Comparison of ENCODE assay signal across 19 cellular contexts in genomic region chr16:49461517-49461951, GRCh38.
DNase-seq lines count a peak whose midpoint lies in the region; ATAC-seq and TF ChIP-seq lines count a peak whose summit lies in the region.
"Had no signal": no experiment of that assay in that cellular context is flagged by ENCODE, and none has a peak within 500 bp of the region (broad histone marks: within the 10 kb centered on the region; RNA-seq: fewer than 3 reads in every experiment).

No MANE protein-coding gene starts in this region.

- CTCF ChIA-PET in activated CD4-positive, alpha-beta T cell treated with anti-CD3 and anti-CD28 coated beads for 36 hours (lab: Charles Lee) = no interaction called here

- H3K27me3 ChIP-seq in H7 (ENCODE audit: control insufficient read depth, insufficient read depth, low read length) = peaks cover 11% of the 10 kb centered on the region
- peaks cover 0 to 32% (median 3%) of the 10 kb centered on the region in 4 donors for H3K27me3 ChIP-seq in esophagus muscularis mucosa
- peaks cover 37 to 44% of the 10 kb centered on the region in 2 experiments for H3K27me3 ChIP-seq in mesenchymal stem cell (ENCODE audit: control insufficient read depth in 1 of 2, insufficient read depth in 1 of 2, low read length in 2 of 2)

- no peak overlapping the region for H2BK15ac ChIP-seq in mesenchymal stem cell (ENCODE audit: low read depth, poor library complexity, severe bottlenecking)

- no peaks in the 10 kb centered on the region for H3K79me1 ChIP-seq in mesenchymal stem cell (replicated peaks; ENCODE audit: low read length, poor library complexity, severe bottlenecking)

- no peak overlapping the region for H2AK5ac ChIP-seq in mesenchymal stem cell (ENCODE audit: low read length, severe bottlenecking)

- no peak overlapping the region for H4K91ac ChIP-seq in mesenchymal stem cell (ENCODE audit: low read length)

- TF ChIP-seq EP300 in esophagus muscularis mucosa (IDR thresholded peaks at IDR 0.05) = no peak

- no peak overlapping the region for H3K4me3 ChIP-seq in H7 (ENCODE audit: insufficient read depth, low read depth, low read length)
- no peak overlapping the region for H3K4me3 ChIP-seq in esophagus muscularis mucosa
- no peak overlapping the region for H3K4me3 ChIP-seq in mesenchymal stem cell (ENCODE audit: insufficient read depth in 1 of 2, low read depth in 1 of 2, low read length in 2 of 2)
- H3K4me3 ChIP-seq: breast epithelium, dorsolateral prefrontal cortex had no signal

- H2AFZ ChIP-seq in mesenchymal stem cell (ENCODE audit: low read depth, low read length) = no peak overlapping the region

- peak overlapping the region; percentile 84 for H3K27ac Mint-ChIP-seq in activated CD4-positive, alpha-beta T cell treated with anti-CD3 and anti-CD28 coated beads for 36 hours
- H3K27ac Mint-ChIP-seq: WTC11 had no signal

- peaks cover 44% of the 10 kb centered on the region for H3K4me1 Mint-ChIP-seq in activated CD4-positive, alpha-beta T cell treated with anti-CD3 and anti-CD28 coated beads for 36 hours

- no peak overlapping the region for H3K4me2 ChIP-seq in mesenchymal stem cell (ENCODE audit: low read length, poor library complexity, severe bottlenecking)

- H2BK120ac ChIP-seq in mesenchymal stem cell (ENCODE audit: low read depth, low read length) = no peak overlapping the region

- no peak for DNase-seq in activated CD4-positive, alpha-beta T cell treated with anti-CD3 and anti-CD28 coated beads for 36 hours
- DNase-seq in activated CD4-positive, alpha-beta T cell treated with anti-CD3 and anti-CD28 coated beads for 4 hours = no peak
- DNase-seq in H7 (peak; percentile 33), esophagus muscularis mucosa (ENCODE audit: extremely low spot score) (peak; percentile 81), putamen (ENCODE audit: low spot score) (no peak), mesenchymal stem cell (no peak)
- DNase-seq in stimulated activated CD8-positive, alpha-beta memory T cell treated with anti-CD3 and anti-CD28 coated beads, Interleukin-4, amount 100 ng/mL, for 48 hours = peak; percentile 14
- DNase-seq: activated T-cell treated with anti-CD3 and anti-CD28 coated beads for 4 hours, DMS153, dorsolateral prefrontal cortex, left ventricle myocardium superior, NCI-H1417 treated with DMSO at 0.1 percent for 48 hours, NCI-H2171, NCI-H774, T-helper 2 cell had no signal

- no peak for ATAC-seq in activated CD4-positive, alpha-beta T cell treated with anti-CD3 and anti-CD28 coated beads for 36 hours
- no peak for ATAC-seq in GM19397 (IDR thresholded peaks at IDR 0.05; ENCODE audit: unreplicated experiment)
- ATAC-seq: esophagus mucosa, left ventricle myocardium superior, WTC11 had no signal

- H3K4me1 ChIP-seq in esophagus muscularis mucosa = peaks cover 0 to 5% (median 0%) of the 10 kb centered on the region in 4 donors
- H3K4me1 ChIP-seq in mesenchymal stem cell (ENCODE audit: control insufficient read depth, insufficient read depth, low read depth, low read length) = peaks cover 2% of the 10 kb centered on the region
- H3K4me1 ChIP-seq: breast epithelium had no signal

- no peaks in the 10 kb centered on the region for H3K9me3 Mint-ChIP-seq in activated CD4-positive, alpha-beta T cell treated with anti-CD3 and anti-CD28 coated beads for 36 hours (ENCODE audit: low read depth)
- H3K9me3 Mint-ChIP-seq: WTC11 had no signal

- no peak overlapping the region for H4K8ac ChIP-seq in mesenchymal stem cell (ENCODE audit: low read length)

- H3K27me3 Mint-ChIP-seq in activated CD4-positive, alpha-beta T cell treated with anti-CD3 and anti-CD28 coated beads for 36 hours = no peaks in the 10 kb centered on the region

- TF ChIP-seq CTCF in esophagus muscularis mucosa (IDR thresholded peaks at IDR 0.05) = no peak

- H3K4me3 Mint-ChIP-seq in activated CD4-positive, alpha-beta T cell treated with anti-CD3 and anti-CD28 coated beads for 36 hours = no peak overlapping the region
- H3K4me3 Mint-ChIP-seq: WTC11 had no signal

- H3K27ac ChIP-seq in esophagus muscularis mucosa (replicated peaks in 1 of 4) (no peak overlapping the region), mesenchymal stem cell (ENCODE audit: low read length, poor library complexity, severe bottlenecking) (no peak overlapping the region)
- H3K27ac ChIP-seq: breast epithelium, dorsolateral prefrontal cortex had no signal

- no peaks in the 10 kb centered on the region for H3K36me3 Mint-ChIP-seq in activated CD4-positive, alpha-beta T cell treated with anti-CD3 and anti-CD28 coated beads for 36 hours (ENCODE audit: low read depth)
- H3K36me3 Mint-ChIP-seq: WTC11 had no signal

- H3K9me3 ChIP-seq in esophagus muscularis mucosa (no peaks in the 10 kb centered on the region), mesenchymal stem cell (ENCODE audit: control insufficient read depth, low read length) (no peaks in the 10 kb centered on the region)
- H3K9me3 ChIP-seq: breast epithelium had no signal

- POLR2A ChIA-PET in activated CD4-positive, alpha-beta T cell treated with anti-CD3 and anti-CD28 coated beads for 36 hours (lab: Charles Lee) = no interaction called here

- H2BK12ac ChIP-seq in mesenchymal stem cell (ENCODE audit: low read length in 2 of 2) = no peak overlapping the region

- no peaks in the 10 kb centered on the region for H3K36me3 ChIP-seq in H7 (replicated peaks; ENCODE audit: control insufficient read depth, insufficient read depth, low read length)
- no peaks in the 10 kb centered on the region for H3K36me3 ChIP-seq in esophagus muscularis mucosa
- no peaks in the 10 kb centered on the region for H3K36me3 ChIP-seq in mesenchymal stem cell (ENCODE audit: control insufficient read depth in 1 of 2, insufficient read depth in 2 of 2, low read depth in 1 of 2, low read length in 2 of 2)
- H3K36me3 ChIP-seq: breast epithelium had no signal

- 90% methylated on average over 7 of the region's 7 CpGs for WGBS in esophagus muscularis mucosa
- WGBS in mesenchymal stem cell = 84% methylated on average over 6 of the region's 7 CpGs

- H2BK5ac ChIP-seq in mesenchymal stem cell (ENCODE audit: low read depth, low read length, poor library complexity, severe bottlenecking) = no peak overlapping the region

- TF ChIP-seq POLR2A in esophagus muscularis mucosa (IDR thresholded peaks at IDR 0.05; ENCODE audit: low read depth) = no peak

- no peak overlapping the region for H3K9ac ChIP-seq in mesenchymal stem cell (ENCODE audit: low read length)

- no peak overlapping the region for H3K4ac ChIP-seq in mesenchymal stem cell (ENCODE audit: low read depth in 1 of 2, low read length in 2 of 2)

- H3K23ac ChIP-seq in mesenchymal stem cell (ENCODE audit: low read length in 2 of 2) = no peak overlapping the region

- intact Hi-C loops in activated CD4-positive, alpha-beta T cell treated with anti-CD3 and anti-CD28 coated beads for 36 hours (cut with DNase I, micrococcal nuclease) = no loop called here
- intact Hi-C loops in esophagus muscularis mucosa (cut with DNase I) = no loop called here

- no peak overlapping the region for H3K18ac ChIP-seq in mesenchymal stem cell (ENCODE audit: low read depth in 1 of 2, low read length in 2 of 2)

- H3K14ac ChIP-seq in mesenchymal stem cell (ENCODE audit: low read length in 2 of 2) = no peak overlapping the region

Comparison
In these comparisons a context has a peak if more than half of its experiments do, and no peak if none do; other contexts are left out.
1. DNase-seq: peak in H7 (single experiment), esophagus muscularis mucosa (single experiment) and stimulated activated CD8-positive, alpha-beta memory T cell treated with anti-CD3 and anti-CD28 coated beads, Interleukin-4, amount 100 ng/mL, for 48 hours (single experiment); none in activated CD4-positive, alpha-beta T cell treated with anti-CD3 and anti-CD28 coated beads for 36 hours (single experiment), activated CD4-positive, alpha-beta T cell treated with anti-CD3 and anti-CD28 coated beads for 4 hours (0 of 2), putamen (single experiment) and mesenchymal stem cell (single experiment).